ENCODE assay signal across 1 cellular context in genomic region chr12:57430931-57431566, GRCh38.
A peak's percentile ranks its signal among the peaks of the same experiment; 100 is the strongest.
TF ChIP-seq lines count a peak whose summit lies in the region.

Gene R3HDM2 (minus strand): TSS chr12:57431043. CDS start chr12:57310428, 120,615 bp downstream.

TF ChIP-seq in HEK293, 187 proteins besides CTCF, POLR2A, EP300 and RAD21 (continued from another document and continues in another):
- TF ChIP-seq ZNF398 (tag by site-specific recombination; IDR thresholded peaks at IDR 0.05) (peak; percentile 99), GLI4 (tag by site-specific recombination; IDR thresholded peaks at IDR 0.05) (no peak), ATF2 (tag by site-specific recombination; IDR thresholded peaks at IDR 0.05; ENCODE audit: low read depth) (peak; percentile 92), ZNF423 (tag by site-specific recombination; IDR thresholded peaks at IDR 0.05) (no peak), ZNF433 (tag by site-specific recombination; IDR thresholded peaks at IDR 0.05; ENCODE audit: low read depth) (no peak), ZNF692 (tag by site-specific recombination; IDR thresholded peaks at IDR 0.05) (peak; percentile 83), ZNF324 (tag by site-specific recombination; IDR thresholded peaks at IDR 0.05) (peak; percentile 24; the same call in 1 of the 2 replicates), ZBTB10 (tag by site-specific recombination; IDR thresholded peaks at IDR 0.05) (no peak), YY2 (tag by site-specific recombination; IDR thresholded peaks at IDR 0.05) (no peak), ZNF223 (tag by site-specific recombination; IDR thresholded peaks at IDR 0.05) (no peak), TCF7L2 (IDR thresholded peaks at IDR 0.05; ENCODE audit: borderline replicate concordance, low read depth, low read length) (no peak), ZSCAN4 (tag by site-specific recombination; IDR thresholded peaks at IDR 0.05) (no peak), ZNF544 (tag by site-specific recombination; IDR thresholded peaks at IDR 0.05) (no peak), HOXA7 (CRISPR knock-in tag; IDR thresholded peaks at IDR 0.05; ENCODE audit: borderline replicate concordance) (no peak), ZNF138 (tag by site-specific recombination; IDR thresholded peaks at IDR 0.05; ENCODE audit: borderline replicate concordance) (no peak), ZIC2 (tag by site-specific recombination; IDR thresholded peaks at IDR 0.05) (peak; percentile 91), KLF10 (tag by site-specific recombination; IDR thresholded peaks at IDR 0.05) (no peak), IKZF3 (tag by site-specific recombination; IDR thresholded peaks at IDR 0.05) (peak; percentile 71), ZFHX2 (tag by site-specific recombination; conservative IDR thresholded peaks at IDR 0.05) (no peak), ZBTB7A (tag by site-specific recombination; IDR thresholded peaks at IDR 0.05; ENCODE audit: low read depth) (no peak), ZNF18 (tag by site-specific recombination; IDR thresholded peaks at IDR 0.05) (no peak), ZNF48 (tag by site-specific recombination; IDR thresholded peaks at IDR 0.05) (no peak), SETDB1 (IDR thresholded peaks at IDR 0.05; ENCODE audit: insufficient read length, low read length) (no peak), OSR2 (tag by site-specific recombination; IDR thresholded peaks at IDR 0.05) (peak; percentile 57), ZXDB (tag by site-specific recombination; IDR thresholded peaks at IDR 0.05) (peak; percentile 95), MYNN (tag by site-specific recombination; IDR thresholded peaks at IDR 0.05; ENCODE audit: borderline replicate concordance) (no peak; the same call in 1 of the 2 replicates), KLF8 (tag by site-specific recombination; IDR thresholded peaks at IDR 0.05) (no peak; the same call in 1 of the 2 replicates), ZNF629 (tag by site-specific recombination; IDR thresholded peaks at IDR 0.05) (peak; percentile 99), PRDM2 (tag by site-specific recombination; IDR thresholded peaks at IDR 0.05; ENCODE audit: borderline replicate concordance) (no peak), ZNF266 (tag by site-specific recombination; IDR thresholded peaks at IDR 0.05; ENCODE audit: low read depth) (no peak), BCL11A (tag by site-specific recombination; IDR thresholded peaks at IDR 0.05; ENCODE audit: low read depth) (no peak), ZNF621 (tag by site-specific recombination; IDR thresholded peaks at IDR 0.05) (no peak), ZNF792 (tag by site-specific recombination; IDR thresholded peaks at IDR 0.05) (no peak), ZNF214 (tag by site-specific recombination; IDR thresholded peaks at IDR 0.05; ENCODE audit: borderline replicate concordance) (no peak; the same call in 1 of the 2 replicates), OVOL3 (tag by site-specific recombination; IDR thresholded peaks at IDR 0.05) (no peak), ZFP69B (tag by site-specific recombination; IDR thresholded peaks at IDR 0.05) (peak; percentile 76; the same call in 1 of the 2 replicates), ZNF2 (tag by site-specific recombination; IDR thresholded peaks at IDR 0.05) (peak; percentile 72), ZNF639 (tag by site-specific recombination; IDR thresholded peaks at IDR 0.05) (no peak), ZNF10 (tag by site-specific recombination; IDR thresholded peaks at IDR 0.05) (no peak), ZNF580 (tag by site-specific recombination; IDR thresholded peaks at IDR 0.05) (no peak; the same call in 1 of the 2 replicates), ZFP37 (tag by site-specific recombination; IDR thresholded peaks at IDR 0.05) (no peak), ZNF121 (tag by site-specific recombination; IDR thresholded peaks at IDR 0.05) (no peak), ZNF155 (tag by site-specific recombination; IDR thresholded peaks at IDR 0.05) (no peak), ZNF24 (tag by site-specific recombination; IDR thresholded peaks at IDR 0.05) (no peak; the same call in 1 of the 2 replicates), BCL11B (tag by site-specific recombination; IDR thresholded peaks at IDR 0.05; ENCODE audit: low read depth) (no peak), ZNF366 (tag by site-specific recombination; conservative IDR thresholded peaks at IDR 0.05) (peak; percentile 92), ZNF521 (tag by site-specific recombination; IDR thresholded peaks at IDR 0.05) (no peak), ZEB2 (tag by site-specific recombination; IDR thresholded peaks at IDR 0.05) (peak; percentile 91), ZNF169 (tag by site-specific recombination; IDR thresholded peaks at IDR 0.05) (no peak), ZNF292 (tag by site-specific recombination; IDR thresholded peaks at IDR 0.05; ENCODE audit: borderline replicate concordance, low read depth) (no peak), ZNF221 (tag by site-specific recombination; IDR thresholded peaks at IDR 0.05; ENCODE audit: borderline replicate concordance) (no peak), SP3 (tag by site-specific recombination; IDR thresholded peaks at IDR 0.05) (peak; percentile 66)
